ENCODE assay signal across 23 cellular contexts in the genomic region with DNA sequence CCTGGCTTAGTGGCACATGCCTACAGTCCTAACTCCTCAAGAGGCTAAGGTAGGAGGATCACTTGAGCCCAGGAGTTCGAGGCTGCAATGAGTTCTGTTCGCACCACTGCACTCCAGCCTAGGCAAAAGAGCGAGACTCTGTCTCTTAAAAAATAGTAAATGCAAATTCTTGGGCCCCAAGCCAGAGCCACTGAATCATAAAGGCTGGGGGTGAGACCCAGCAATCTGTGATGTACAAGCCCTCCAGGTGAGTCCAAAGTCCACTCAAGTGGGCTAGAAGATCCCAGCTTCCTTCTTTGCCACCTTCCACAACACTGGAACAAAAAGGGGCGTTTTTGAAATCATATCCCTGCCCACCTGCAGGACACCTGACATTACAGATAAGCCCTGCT. TPM values are rescaled to one million over a fixed set of nuclear protein-coding genes. Genes with fewer than 3 reads are reported as not detected.
A peak's percentile ranks its signal among the peaks of the same experiment; 100 is the strongest.
DNase-seq lines count a peak whose midpoint lies in the region; ATAC-seq and TF ChIP-seq lines count a peak whose summit lies in the region.
"Had no signal": no experiment of that assay in that cellular context is flagged by ENCODE, and none has a peak within 500 bp of the region (broad histone marks: within the 10 kb centered on the region; RNA-seq: fewer than 3 reads in every experiment).

No MANE protein-coding gene starts in this region.

- peaks cover 39% of the 10 kb centered on the region for H3K36me3 ChIP-seq in colonic mucosa

- H3K9me3 Mint-ChIP-seq in activated T-cell treated with anti-CD3 and anti-CD28 coated beads, Interleukin-2, amount 50 U/mL, for 24 hours, result no peaks in the 10 kb centered on the region
- no peaks in the 10 kb centered on the region for H3K9me3 Mint-ChIP-seq in activated T-cell treated with anti-CD3 and anti-CD28 coated beads, Interleukin-2, amount 50 U/mL, for 72 hours
- H3K9me3 Mint-ChIP-seq in stimulated activated effector memory CD8-positive, alpha-beta T cell treated with anti-CD3 and anti-CD28 coated beads, Interleukin-12 subunit alpha, Interleukin-12 subunit beta, amount 100 ng/mL, for 72 hours, result no peaks in the 10 kb centered on the region

- H3K9me3 ChIP-seq in colonic mucosa, result no peaks in the 10 kb centered on the region
- H3K9me3 ChIP-seq: adrenal gland, heart right ventricle had no signal

- intact Hi-C loops in colonic mucosa (cut with DNase I), result no loop called here

- ATAC-seq in activated T-cell treated with anti-CD3 and anti-CD28 coated beads, Interleukin-2, amount 50 U/mL, for 72 hours (replicated peaks in 1 of 2), result no peak
- ATAC-seq in stimulated activated effector memory CD8-positive, alpha-beta T cell treated with anti-CD3 and anti-CD28 coated beads, Interleukin-12 subunit alpha, Interleukin-12 subunit beta, amount 100 ng/mL, for 72 hours, result no peak
- ATAC-seq in HG03432 (IDR thresholded peaks at IDR 0.05; ENCODE audit: unreplicated experiment) (no peak), GM21526 (IDR thresholded peaks at IDR 0.05; ENCODE audit: low FRiP score, unreplicated experiment) (no peak)
- ATAC-seq: activated CD4-positive, alpha-beta T cell treated with anti-CD3 and anti-CD28 coated beads for 36 hours; heart right ventricle had no signal

- no peak for TF ChIP-seq CTCF in colonic mucosa (IDR thresholded peaks at IDR 0.05)

- no peak overlapping the region for H3K27ac ChIP-seq in colonic mucosa
- H3K27ac ChIP-seq: adrenal gland, heart right ventricle had no signal

- H3K9ac ChIP-seq in colonic mucosa (ENCODE audit: low read depth in 2 of 2, low read length in 2 of 2), result no peak overlapping the region

- H3K4me3 ChIP-seq in colonic mucosa, result no peak overlapping the region
- H3K4me3 ChIP-seq: adrenal gland, heart right ventricle had no signal

- H3K36me3 Mint-ChIP-seq in activated T-cell treated with anti-CD3 and anti-CD28 coated beads, Interleukin-2, amount 50 U/mL, for 24 hours (ENCODE audit: low read depth), result peaks cover 98% of the 10 kb centered on the region
- H3K36me3 Mint-ChIP-seq in activated T-cell treated with anti-CD3 and anti-CD28 coated beads, Interleukin-2, amount 50 U/mL, for 72 hours (ENCODE audit: insufficient read depth in 2 of 2), result peaks cover 35 to 45% of the 10 kb centered on the region in 2 donors
- H3K36me3 Mint-ChIP-seq in stimulated activated effector memory CD8-positive, alpha-beta T cell treated with anti-CD3 and anti-CD28 coated beads, Interleukin-12 subunit alpha, Interleukin-12 subunit beta, amount 100 ng/mL, for 72 hours, result peaks cover 100% of the 10 kb centered on the region

- no peaks in the 10 kb centered on the region for H3K4me1 ChIP-seq in colonic mucosa
- H3K4me1 ChIP-seq: adrenal gland had no signal

- H3K27ac Mint-ChIP-seq in activated T-cell treated with anti-CD3 and anti-CD28 coated beads, Interleukin-2, amount 50 U/mL, for 24 hours, result peak overlapping the region; percentile 42
- no peak overlapping the region for H3K27ac Mint-ChIP-seq in activated T-cell treated with anti-CD3 and anti-CD28 coated beads, Interleukin-2, amount 50 U/mL, for 72 hours
- H3K27ac Mint-ChIP-seq in stimulated activated effector memory CD8-positive, alpha-beta T cell treated with anti-CD3 and anti-CD28 coated beads, Interleukin-12 subunit alpha, Interleukin-12 subunit beta, amount 100 ng/mL, for 72 hours, result peak overlapping the region; percentile 13

- DNase-seq in activated T-cell treated with anti-CD3 and anti-CD28 coated beads, Interleukin-2, amount 50 U/mL, for 24 hours, result no peak
- no peak for DNase-seq in activated T-cell treated with anti-CD3 and anti-CD28 coated beads, Interleukin-2, amount 50 U/mL, for 72 hours
- DNase-seq in LoVo (ENCODE audit: low spot score), result peak; percentile 79
- DNase-seq in colonic mucosa, result peak; percentile 71
- DNase-seq in stimulated activated effector memory CD8-positive, alpha-beta T cell treated with anti-CD3 and anti-CD28 coated beads, Interleukin-12 subunit alpha, Interleukin-12 subunit beta, amount 100 ng/mL, for 72 hours (ENCODE audit: low spot score in 2 of 2), result no peak
- DNase-seq in NCI-H82 (lab: John Stamatoyannopoulos, UW), result no peak
- DNase-seq: 8988T; activated CD4-positive, alpha-beta T cell treated with anti-CD3 and anti-CD28 coated beads for 36 hours; activated effector memory CD4-positive, alpha-beta T cell treated with Interleukin-2 at 50 U/mL for 16 hours; adrenal gland; dermis blood vessel endothelial cell; EL; heart right ventricle; NCI-H1105 treated with DMSO at 0.1 percent for 48 hours; nucleus accumbens; retina; Right ventricle myocardium superior; stimulated activated CD4-positive, alpha-beta T cell treated with anti-CD3 and anti-CD28 coated beads, Interleukin-12 subunit alpha, Interleukin-12 subunit beta, amount 100 ng/mL, for 4 hours; stimulated activated CD8-positive, alpha-beta memory T cell treated with anti-CD3 and anti-CD28 coated beads, Interleukin-4, amount 100 ng/mL, for 48 hours; substantia nigra; T-helper 1 cell had no signal

- H3K27me3 ChIP-seq in colonic mucosa, result no peaks in the 10 kb centered on the region
- H3K27me3 ChIP-seq: adrenal gland, heart right ventricle had no signal

- no peaks in the 10 kb centered on the region for H3K27me3 Mint-ChIP-seq in activated T-cell treated with anti-CD3 and anti-CD28 coated beads, Interleukin-2, amount 50 U/mL, for 24 hours
- no peaks in the 10 kb centered on the region for H3K27me3 Mint-ChIP-seq in activated T-cell treated with anti-CD3 and anti-CD28 coated beads, Interleukin-2, amount 50 U/mL, for 72 hours (ENCODE audit: low read depth)
- H3K27me3 Mint-ChIP-seq: activated CD4-positive, alpha-beta T cell treated with anti-CD3 and anti-CD28 coated beads for 36 hours had no signal

- H3K4me3 Mint-ChIP-seq in activated T-cell treated with anti-CD3 and anti-CD28 coated beads, Interleukin-2, amount 50 U/mL, for 24 hours, result no peak overlapping the region
- no peak overlapping the region for H3K4me3 Mint-ChIP-seq in activated T-cell treated with anti-CD3 and anti-CD28 coated beads, Interleukin-2, amount 50 U/mL, for 72 hours
- H3K4me3 Mint-ChIP-seq in stimulated activated effector memory CD8-positive, alpha-beta T cell treated with anti-CD3 and anti-CD28 coated beads, Interleukin-12 subunit alpha, Interleukin-12 subunit beta, amount 100 ng/mL, for 72 hours, result no peak overlapping the region
- H3K4me3 Mint-ChIP-seq: activated CD4-positive, alpha-beta T cell treated with anti-CD3 and anti-CD28 coated beads for 36 hours had no signal

- H3K4me1 Mint-ChIP-seq in activated T-cell treated with anti-CD3 and anti-CD28 coated beads, Interleukin-2, amount 50 U/mL, for 24 hours (ENCODE audit: low read depth), result peaks cover 3% of the 10 kb centered on the region
- H3K4me1 Mint-ChIP-seq in activated T-cell treated with anti-CD3 and anti-CD28 coated beads, Interleukin-2, amount 50 U/mL, for 72 hours (ENCODE audit: low read depth), result peaks cover 21% of the 10 kb centered on the region
- peaks cover 36% of the 10 kb centered on the region for H3K4me1 Mint-ChIP-seq in stimulated activated effector memory CD8-positive, alpha-beta T cell treated with anti-CD3 and anti-CD28 coated beads, Interleukin-12 subunit alpha, Interleukin-12 subunit beta, amount 100 ng/mL, for 72 hours

RNA-seq across cellular contexts. Expression of gene TRIM25, which starts 16.9 kb away (rescaled TPM):
- 100 to 1,000 TPM; 197 to 235 TPM for total RNA-seq in activated T-cell treated with anti-CD3 and anti-CD28 coated beads, Interleukin-2, amount 50 U/mL, for 72 hours
- total RNA-seq in colonic mucosa, result 10 to 100 TPM; 69.9 to 98.1 TPM

Comparison
In these comparisons a context has a peak if more than half of its experiments do, and no peak if none do; other contexts are left out.
1. DNase-seq: peak in LoVo (single experiment) and colonic mucosa (single experiment); none in activated T-cell treated with anti-CD3 and anti-CD28 coated beads, Interleukin-2, amount 50 U/mL, for 24 hours (single experiment), activated T-cell treated with anti-CD3 and anti-CD28 coated beads, Interleukin-2, amount 50 U/mL, for 72 hours (0 of 2), stimulated activated effector memory CD8-positive, alpha-beta T cell treated with anti-CD3 and anti-CD28 coated beads, Interleukin-12 subunit alpha, Interleukin-12 subunit beta, amount 100 ng/mL, for 72 hours (0 of 2) and NCI-H82 (single experiment).